Comparison of ENCODE assay signal across 8 cellular contexts in genomic region chr14:24137529-24138395, GRCh38. TPM values are rescaled to one million over a fixed set of nuclear protein-coding genes. Genes with fewer than 3 reads are reported as not detected.
DNase-seq lines count a peak whose midpoint lies in the region; ATAC-seq and TF ChIP-seq lines count a peak whose summit lies in the region.
"Had no signal": no experiment of that assay in that cellular context is flagged by ENCODE, and none has a peak within 500 bp of the region (broad histone marks: within the 10 kb centered on the region; RNA-seq: fewer than 3 reads in every experiment).

No MANE protein-coding gene starts in this region.

- no CpG with 5 or more reads among the region's 8 CpGs for WGBS in neuronal stem cell (ENCODE audit: extremely low coverage in 2 of 2, insufficient read length in 2 of 2, insufficient replicate concordance in 1 of 2), 2 donors
- no CpG with 5 or more reads among the region's 8 CpGs for WGBS in mesendoderm (ENCODE audit: extremely low coverage, insufficient coverage, low lambda C conversion rate)

- H3K27me3 ChIP-seq in neuronal stem cell (ENCODE audit: control insufficient read depth in 3 of 3, insufficient read depth in 3 of 3, low read depth in 1 of 3, low read length in 3 of 3) (no peaks in the 10 kb centered on the region), mesendoderm (ENCODE audit: insufficient read depth, low read length, poor library complexity) (no peaks in the 10 kb centered on the region)

- peaks cover 59% of the 10 kb centered on the region for H3K4me1 Mint-ChIP-seq in activated B cell treated with CpG ODN at 0.5 μM for 24 hours

- no peak overlapping the region for H2AK5ac ChIP-seq in neuronal stem cell (ENCODE audit: low read depth, low read length)
- H2AK5ac ChIP-seq in mesendoderm (ENCODE audit: low read length), result no peak overlapping the region

- peaks cover 13% of the 10 kb centered on the region for H3K79me2 ChIP-seq in mesendoderm (ENCODE audit: control insufficient read depth, insufficient read depth, low read length)

- no peak overlapping the region for H3K27ac ChIP-seq in neuronal stem cell (replicated peaks; ENCODE audit: low read length)
- H3K27ac ChIP-seq in mesendoderm (ENCODE audit: low read depth, low read length), result no peak overlapping the region

- H3K4me1 ChIP-seq in neuronal stem cell (ENCODE audit: control insufficient read depth in 2 of 2, insufficient read depth in 1 of 2, low read depth in 1 of 2, low read length in 2 of 2) (peaks cover 12 to 14% of the 10 kb centered on the region in 2 donors), mesendoderm (ENCODE audit: control insufficient read depth, low read depth, low read length) (peaks cover 4% of the 10 kb centered on the region)

- H3K23ac ChIP-seq in neuronal stem cell (ENCODE audit: low read depth, low read length, poor library complexity) (peak overlapping the region; percentile 85), mesendoderm (ENCODE audit: low read length) (no peak overlapping the region)

- POLR2A ChIA-PET in activated B cell treated with CpG ODN at 0.5 μM for 24 hours (lab: Charles Lee), result interaction anchor here (0.6 to 9.4 kb wide), 9 partner anchors 9 to 133 kb away, joined by 3 to 239 read pairs (median 11); partner anchors contain the start of genes CHMP4A, DCAF11, IPO4 and IRF9

- H2BK12ac ChIP-seq in neuronal stem cell (ENCODE audit: low read length), result no peak overlapping the region

- peak; percentile 15 for TF ChIP-seq POLR2A in GM19193 (IDR thresholded peaks at IDR 0.05; ENCODE audit: extremely low read depth, insufficient read depth, insufficient read length)

- H2BK15ac ChIP-seq in neuronal stem cell (ENCODE audit: low read length) (no peak overlapping the region), mesendoderm (replicated peaks; ENCODE audit: low read depth) (no peak overlapping the region)

- H3K36me3 ChIP-seq in neuronal stem cell (replicated peaks in 1 of 2; ENCODE audit: control insufficient read depth in 2 of 2, insufficient read depth in 2 of 2, low read length in 2 of 2) (peaks cover 20 to 35% of the 10 kb centered on the region in 2 donors), mesendoderm (ENCODE audit: control insufficient read depth, insufficient read depth, low read length) (peaks cover 5% of the 10 kb centered on the region)

- H3K9me3 Mint-ChIP-seq in activated B cell treated with CpG ODN at 0.5 μM for 24 hours, result no peaks in the 10 kb centered on the region

- no peak overlapping the region for H4K5ac ChIP-seq in mesendoderm (ENCODE audit: low read length)

- H3K14ac ChIP-seq in neuronal stem cell (ENCODE audit: low read length), result no peak overlapping the region

- H4K8ac ChIP-seq in neuronal stem cell (ENCODE audit: low read depth, low read length), result no peak overlapping the region
- H4K8ac ChIP-seq in mesendoderm (ENCODE audit: low read depth, low read length), result no peak overlapping the region

- ATAC-seq in activated B cell treated with CpG ODN at 0.5 μM for 24 hours (ENCODE audit: low read depth) (no peak), HG03469 (IDR thresholded peaks at IDR 0.05; ENCODE audit: unreplicated experiment) (no peak)

- TF ChIP-seq CTCF in activated B cell treated with CpG ODN at 0.5 μM for 24 hours (IDR thresholded peaks at IDR 0.05), result no peak

- CTCF ChIA-PET in activated B cell treated with CpG ODN at 0.5 μM for 24 hours (lab: Charles Lee), result interaction anchor here (0.6 to 2.7 kb wide), 7 partner anchors 8 to 155 kb away, joined by 3 to 13 read pairs (median 3); partner anchors contain the start of genes IRF9, PSME2 and RNF31

- H3K4me3 ChIP-seq in neuronal stem cell (ENCODE audit: low read length in 2 of 2) (peak overlapping the region in 1 of 2 donors; percentile 87), mesendoderm (ENCODE audit: low read length) (no peak overlapping the region)

- H3K4ac ChIP-seq in neuronal stem cell (ENCODE audit: low read length) (no peak overlapping the region), mesendoderm (ENCODE audit: low read depth, low read length) (no peak overlapping the region)

- H2BK5ac ChIP-seq in neuronal stem cell (ENCODE audit: low read length) (no peak overlapping the region), mesendoderm (ENCODE audit: low read length) (no peak overlapping the region)

- H3K27me3 Mint-ChIP-seq in activated B cell treated with CpG ODN at 0.5 μM for 24 hours, result no peaks in the 10 kb centered on the region

- peak overlapping the region; percentile 35 for H3K4me3 Mint-ChIP-seq in activated B cell treated with CpG ODN at 0.5 μM for 24 hours

- H3K9me3 ChIP-seq in neuronal stem cell (replicated peaks in 1 of 2; ENCODE audit: control insufficient read depth in 2 of 2, insufficient read depth in 1 of 2, low read depth in 1 of 2, low read length in 2 of 2), result no peaks in the 10 kb centered on the region

- no peak overlapping the region for H2AFZ ChIP-seq in neuronal stem cell (ENCODE audit: low read length)

- no peak overlapping the region for H4K91ac ChIP-seq in neuronal stem cell (ENCODE audit: low read depth, low read length, poor library complexity)

- H3K4me2 ChIP-seq in neuronal stem cell (ENCODE audit: insufficient read depth, low read length, poor library complexity, severe bottlenecking) (no peak overlapping the region), mesendoderm (ENCODE audit: low read length) (no peak overlapping the region)

- intact Hi-C loops in activated B cell treated with CpG ODN at 0.5 μM for 24 hours (cut with micrococcal nuclease), result no loop called here

- H3K79me1 ChIP-seq in neuronal stem cell (ENCODE audit: low read depth, low read length) (peaks cover 7% of the 10 kb centered on the region), mesendoderm (ENCODE audit: low read length) (peaks cover 9% of the 10 kb centered on the region)

- H3K56ac ChIP-seq in mesendoderm (ENCODE audit: low read length), result no peak overlapping the region

- H3K9ac ChIP-seq in neuronal stem cell (ENCODE audit: low read depth, low read length, poor library complexity), result no peak overlapping the region
- H3K9ac ChIP-seq in mesendoderm (ENCODE audit: low read length), result no peak overlapping the region

- H2BK120ac ChIP-seq in neuronal stem cell (ENCODE audit: low read depth, low read length) (no peak overlapping the region), mesendoderm (ENCODE audit: low read depth, low read length) (no peak overlapping the region)

- peaks cover 46% of the 10 kb centered on the region for H3K36me3 Mint-ChIP-seq in activated B cell treated with CpG ODN at 0.5 μM for 24 hours (ENCODE audit: low read depth)

- DNase-seq in activated B cell treated with CpG ODN at 0.5 μM for 24 hours (no peak), neuronal stem cell (ENCODE audit: low spot score) (no peak), mesendoderm (no peak)
- no peak for DNase-seq in activated CD4-positive, CD25-positive, alpha-beta regulatory T cell (lab: John Stamatoyannopoulos, UW)

- peak overlapping the region; percentile 90 for H3K27ac Mint-ChIP-seq in activated B cell treated with CpG ODN at 0.5 μM for 24 hours

- H3K18ac ChIP-seq in neuronal stem cell (ENCODE audit: low read length) (no peak overlapping the region), mesendoderm (ENCODE audit: low read length) (no peak overlapping the region)

RNA-seq across cellular contexts. Expression of gene PSME1, which starts 1.8 kb away (rescaled TPM):
- total RNA-seq in activated B cell treated with CpG ODN at 0.5 μM for 24 hours, result 406 and 449 TPM in 2 replicates
- polyA plus RNA-seq in neuronal stem cell (2013, experiment 1 of 2), result 61.7 TPM
- 61.2 TPM for polyA plus RNA-seq in neuronal stem cell (2013, experiment 2 of 2)
- polyA plus RNA-seq in mesendoderm (2013, experiment 1 of 2), result 30.5 TPM
- 31.4 TPM for polyA plus RNA-seq in mesendoderm (2013, experiment 2 of 2)

RNA-seq across cellular contexts. Expression of gene EMC9, which starts 3.6 kb away (rescaled TPM):
- total RNA-seq in activated B cell treated with CpG ODN at 0.5 μM for 24 hours, result 22.5 and 22.6 TPM in 2 replicates
- polyA plus RNA-seq in neuronal stem cell (2013, experiment 1 of 2), result 18.2 TPM
- 17.6 TPM for polyA plus RNA-seq in neuronal stem cell (2013, experiment 2 of 2)
- 23.2 TPM for polyA plus RNA-seq in mesendoderm (2013, experiment 1 of 2)
- polyA plus RNA-seq in mesendoderm (2013, experiment 2 of 2), result 21.0 TPM

RNA-seq across cellular contexts. Expression of gene FITM1, which starts 7.3 kb away (rescaled TPM):
- total RNA-seq in activated B cell treated with CpG ODN at 0.5 μM for 24 hours, result 2.3 and 2.4 TPM in 2 replicates
- 0.33 TPM for polyA plus RNA-seq in neuronal stem cell (2013, experiment 1 of 2)
- polyA plus RNA-seq in neuronal stem cell (2013, experiment 2 of 2), result 0.18 TPM
- polyA plus RNA-seq in mesendoderm (2013, experiment 1 of 2), result 0.17 TPM
- polyA plus RNA-seq in mesendoderm (2013, experiment 2 of 2), result 0.13 TPM
- total RNA-seq: fibroblast of lung, H4 had no signal
- polyA plus RNA-seq: fibroblast of lung had no signal

RNA-seq across cellular contexts. Expression of gene PSME2, which starts 8.6 kb away (rescaled TPM):
- 285 and 312 TPM in 2 replicates for total RNA-seq in activated B cell treated with CpG ODN at 0.5 μM for 24 hours
- polyA plus RNA-seq in neuronal stem cell (2013, experiment 1 of 2), result 94.4 TPM
- 92.0 TPM for polyA plus RNA-seq in neuronal stem cell (2013, experiment 2 of 2)
- 96.5 TPM for polyA plus RNA-seq in mesendoderm (2013, experiment 1 of 2)
- 93.0 TPM for polyA plus RNA-seq in mesendoderm (2013, experiment 2 of 2)

RNA-seq across cellular contexts. Expression of gene RNF31, which starts 9.5 kb away (rescaled TPM):
- total RNA-seq in activated B cell treated with CpG ODN at 0.5 μM for 24 hours, result 87.4 and 99.8 TPM in 2 replicates
- polyA plus RNA-seq in neuronal stem cell (2013, experiment 1 of 2), result 50.4 TPM
- polyA plus RNA-seq in neuronal stem cell (2013, experiment 2 of 2), result 45.1 TPM
- 56.1 TPM for polyA plus RNA-seq in mesendoderm (2013, experiment 1 of 2)
- polyA plus RNA-seq in mesendoderm (2013, experiment 2 of 2), result 50.3 TPM
